In the genomic region with DNA sequence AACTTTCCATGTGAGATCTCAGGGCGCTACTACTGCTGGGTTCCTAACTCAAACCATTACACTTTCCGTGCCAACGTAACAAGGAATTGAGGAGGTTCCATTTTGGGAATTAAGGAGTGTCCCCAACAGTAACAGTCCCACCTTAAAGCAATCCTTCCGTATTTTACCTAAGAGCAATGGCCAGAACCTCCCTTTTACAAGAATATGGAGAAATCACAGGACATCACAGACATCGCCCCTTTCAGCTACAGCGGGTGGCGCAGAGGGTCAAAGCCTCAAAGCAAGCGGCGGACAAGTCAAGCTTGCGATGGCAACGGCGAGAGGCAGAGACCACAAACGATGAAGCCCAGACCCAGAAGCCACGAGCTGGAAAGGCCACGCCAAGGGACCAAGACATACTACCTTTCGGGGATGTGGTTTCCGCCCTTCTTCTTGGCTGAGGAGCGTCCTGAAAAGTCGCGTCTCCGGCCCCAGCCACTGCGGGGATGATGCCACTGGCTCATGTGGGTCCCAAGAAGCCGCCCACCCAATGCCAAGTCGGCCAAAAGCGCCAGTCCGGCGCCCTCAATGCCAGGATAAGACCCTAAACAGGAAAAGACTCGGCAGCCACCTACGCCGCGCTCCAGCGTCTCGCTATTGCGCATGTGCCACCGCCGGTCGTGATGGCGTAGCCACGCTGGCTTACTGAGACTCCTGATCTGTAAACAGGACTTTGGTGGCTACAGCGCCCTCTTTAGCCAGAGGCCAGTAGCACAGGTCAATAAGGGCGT, we compare ENCODE assay signal across 8 cellular contexts. TPM values are rescaled to one million over a fixed set of nuclear protein-coding genes. Genes with fewer than 3 reads are reported as not detected.
DNase-seq lines count a peak whose midpoint lies in the region; ATAC-seq and TF ChIP-seq lines count a peak whose summit lies in the region.

A gene (minus strand): TSS at position 632 of the 770 bp plus-strand sequence. CDS start 129 bp downstream, at position 503.

- H3K4me2 ChIP-seq in OCI-LY7 (ENCODE audit: low read length) = peak within 1 kb of the TSS; percentile 74

- H3K9me2 ChIP-seq in OCI-LY7 (ENCODE audit: insufficient read depth, low read length) = no peaks in the 10 kb centered on the region

- peak within 1 kb of the TSS; percentile 92 for H2AFZ ChIP-seq in OCI-LY7 (ENCODE audit: low read length)

- peak within 1 kb of the TSS; percentile 41 for H3K27ac ChIP-seq in OCI-LY7 (ENCODE audit: low read depth, low read length, poor library complexity, severe bottlenecking)
- peak within 1 kb of the TSS; percentile 89 for H3K27ac ChIP-seq in epithelial cell of prostate

- BruUV-seq in OCI-LY7 (replicated peaks; lab: Mats Ljungman, UMichigan) = no TSS peak

- H4K20me1 ChIP-seq in OCI-LY7 (ENCODE audit: insufficient read depth, low read length) = no peaks in the 10 kb centered on the region

- H3K4me3 ChIP-seq in OCI-LY7 (ENCODE audit: low read depth, low read length, poor library complexity, severe bottlenecking) = peak within 1 kb of the TSS; percentile 88

- no peaks in the 10 kb centered on the region for H3K9me3 ChIP-seq in OCI-LY7 (ENCODE audit: low read length)

- H3K4me1 ChIP-seq in OCI-LY7 (ENCODE audit: insufficient read depth, low read length, poor library complexity, severe bottlenecking) = peaks cover 18% of the 10 kb centered on the region

- H3K36me3 ChIP-seq in OCI-LY7 (ENCODE audit: insufficient read depth, low read length) = peaks cover 22% of the 10 kb centered on the region

- POLR2A ChIA-PET in OCI-LY7 (lab: Charles Lee) = no interaction called here

- TF ChIP-seq CTCF in OCI-LY7 (conservative IDR thresholded peaks at IDR 0.05; ENCODE audit: low read length) = peak; percentile 90

- CTCF ChIA-PET in OCI-LY7 (lab: Charles Lee; ENCODE audit: unreplicated experiment) = no interaction called here

- ATAC-seq in GM21515 (IDR thresholded peaks at IDR 0.05; ENCODE audit: unreplicated experiment) = peak; percentile 96

- DNase-seq in DMS 273 treated with DMSO at 0.1 percent for 48 hours (lab: John Stamatoyannopoulos, UW) (peak; percentile 78), HuH-7.5 (ENCODE audit: low spot score) (peak; percentile 83), OCI-LY7 (ENCODE audit: low spot score) (peak; percentile 96), activated T-cell treated with anti-CD3 and anti-CD28 coated beads for 24 hours (ENCODE audit: low read depth) (peak; percentile 95), epithelial cell of prostate (ENCODE audit: low read depth, low spot score) (peak; percentile 55), mucosa of gallbladder (ENCODE audit: low spot score) (peak; percentile 98)
- peak; percentile 99 for DNase-seq in stimulated activated CD8-positive, alpha-beta memory T cell treated with anti-CD3 and anti-CD28 coated beads, Interleukin-4, amount 100 ng/mL, for 48 hours

- intact Hi-C loops in OCI-LY7 (cut with micrococcal nuclease; ENCODE audit: unreplicated experiment) = loop anchor here (1.0 kb wide), 1 partner anchor 42 kb away; a partner anchor contains a TSS

- peaks cover 24% of the 10 kb centered on the region for H3K79me2 ChIP-seq in OCI-LY7 (ENCODE audit: insufficient read depth, low read depth, low read length)

RNA-seq across cellular contexts. Expression of the gene that starts here (rescaled TPM):
- 33.9 and 40.9 TPM in 2 replicates for total RNA-seq in OCI-LY7 (2014; rRNA removed; shearing (Covaris generic))
- 25.0 and 28.1 TPM in 2 replicates for total RNA-seq in OCI-LY7 (2022)
- total RNA-seq in mucosa of gallbladder = 18.2 TPM

Comparison
In these comparisons a context has a peak if more than half of its experiments do, and no peak if none do; other contexts are left out.
1. Peak in every context shown above with its lines: DNase-seq, ATAC-seq, H3K4me3 ChIP-seq and H3K27ac ChIP-seq.